In genomic region chr6:146901940-146902816, GRCh38 we compare ENCODE assay signal across 11 cellular contexts.
DNase-seq lines count a peak whose midpoint lies in the region; ATAC-seq, FAIRE-seq and TF ChIP-seq lines count a peak whose summit lies in the region.
"Had no signal": no experiment of that assay in that cellular context is flagged by ENCODE, and none has a peak within 500 bp of the region (broad histone marks: within the 10 kb centered on the region; RNA-seq: fewer than 3 reads in every experiment).

No MANE protein-coding gene starts in this region.

- H3K4me3 ChIP-seq in HAP-1: no peak overlapping the region

- peaks cover 11% of the 10 kb centered on the region for H3K4me1 Mint-ChIP-seq in CD14-positive monocyte
- no peaks in the 10 kb centered on the region for H3K4me1 Mint-ChIP-seq in activated naive CD8-positive, alpha-beta T cell treated with anti-CD3 and anti-CD28 coated beads, Interleukin-2, amount 50 U/mL, for 24 hours
- peaks cover 4% of the 10 kb centered on the region for H3K4me1 Mint-ChIP-seq in T-helper 17 cell

- no peak overlapping the region for H3K27ac ChIP-seq in foreskin keratinocyte

- TF ChIP-seq CTCF in CD14-positive monocyte (IDR thresholded peaks at IDR 0.05): peak; percentile 67
- TF ChIP-seq CTCF in foreskin keratinocyte (conservative IDR thresholded peaks at IDR 0.05): peak; percentile 62

- H3K9me3 Mint-ChIP-seq in CD14-positive monocyte: no peaks in the 10 kb centered on the region
- no peaks in the 10 kb centered on the region for H3K9me3 Mint-ChIP-seq in activated naive CD8-positive, alpha-beta T cell treated with anti-CD3 and anti-CD28 coated beads, Interleukin-2, amount 50 U/mL, for 24 hours
- H3K9me3 Mint-ChIP-seq: natural killer cell treated with Interleukin-12 subunit alpha and Interleukin-12 subunit beta and Interleukin-15 and Interleukin-18, amount 100 ng/mL, for 72 hours; stimulated activated naive CD8-positive, alpha-beta T cell treated with anti-CD3 and anti-CD28 coated beads, Interleukin-15, Interleukin-2, amounts not matched to agents 100 ng/mL and 50 ng/mL, for 24 hours had no signal

- H3K4me1 ChIP-seq in foreskin keratinocyte: peaks cover 5% of the 10 kb centered on the region
- no peaks in the 10 kb centered on the region for H3K4me1 ChIP-seq in HAP-1

- H3K36me3 Mint-ChIP-seq in CD14-positive monocyte (no peaks in the 10 kb centered on the region), T-helper 17 cell (ENCODE audit: low read depth) (no peaks in the 10 kb centered on the region)
- no peaks in the 10 kb centered on the region for H3K36me3 Mint-ChIP-seq in activated naive CD8-positive, alpha-beta T cell treated with anti-CD3 and anti-CD28 coated beads, Interleukin-2, amount 50 U/mL, for 24 hours (ENCODE audit: low read depth)
- H3K36me3 Mint-ChIP-seq: natural killer cell treated with Interleukin-12 subunit alpha and Interleukin-12 subunit beta and Interleukin-15 and Interleukin-18, amount 100 ng/mL, for 72 hours had no signal

- H3K27me3 Mint-ChIP-seq in CD14-positive monocyte (ENCODE audit: low read depth in 3 of 3): peaks cover 0 to 2% (median 0%) of the 10 kb centered on the region in 3 donors
- no peaks in the 10 kb centered on the region for H3K27me3 Mint-ChIP-seq in activated naive CD8-positive, alpha-beta T cell treated with anti-CD3 and anti-CD28 coated beads, Interleukin-2, amount 50 U/mL, for 24 hours
- peaks cover 9% of the 10 kb centered on the region for H3K27me3 Mint-ChIP-seq in T-helper 17 cell

- in situ Hi-C loops in KBM-7 (cut with MboI; ENCODE audit: low pct_unique_long_range_greater_than_20kb, low sequenced_read_pairs) (no loop called here), HAP-1 (cut with MboI; ENCODE audit: low sequenced_read_pairs) (no loop called here)

- H3K9me3 ChIP-seq in T-helper 17 cell (ENCODE audit: control insufficient read depth, low read length, poor library complexity, severe bottlenecking): no peaks in the 10 kb centered on the region
- H3K9me3 ChIP-seq in HAP-1: no peaks in the 10 kb centered on the region

- no peaks in the 10 kb centered on the region for H3K36me3 ChIP-seq in HAP-1 (replicated peaks)

- FAIRE-seq in TTC549 (lab: Jason Lieb, UNC): peak; percentile 43

- H3K4me3 Mint-ChIP-seq in CD14-positive monocyte: no peak overlapping the region
- H3K4me3 Mint-ChIP-seq in activated naive CD8-positive, alpha-beta T cell treated with anti-CD3 and anti-CD28 coated beads, Interleukin-2, amount 50 U/mL, for 24 hours: no peak overlapping the region
- no peak overlapping the region for H3K4me3 Mint-ChIP-seq in T-helper 17 cell
- H3K4me3 Mint-ChIP-seq: natural killer cell treated with Interleukin-12 subunit alpha and Interleukin-12 subunit beta and Interleukin-15 and Interleukin-18, amount 100 ng/mL, for 72 hours; stimulated activated naive CD8-positive, alpha-beta T cell treated with anti-CD3 and anti-CD28 coated beads, Interleukin-15, Interleukin-2, amounts not matched to agents 100 ng/mL and 50 ng/mL, for 24 hours had no signal

- DNase-seq in CD14-positive monocyte (ENCODE audit: low spot score) (no peak), KBM-7 (peak; percentile 46), foreskin keratinocyte (no peak), cerebellum (ENCODE audit: low spot score) (no peak), T-helper 17 cell (no peak), HAP-1 (ENCODE audit: low spot score in 2 of 2) (no peak)
- DNase-seq in activated naive CD8-positive, alpha-beta T cell treated with anti-CD3 and anti-CD28 coated beads, Interleukin-2, amount 50 U/mL, for 24 hours: no peak
- DNase-seq: NCI-H2171 treated with DMSO at 0.1 percent for 48 hours had no signal

- ATAC-seq in foreskin keratinocyte: no peak
- no peak for ATAC-seq in activated naive CD8-positive, alpha-beta T cell treated with anti-CD3 and anti-CD28 coated beads, Interleukin-2, amount 50 U/mL, for 24 hours
- ATAC-seq in T-helper 17 cell: no peak
- ATAC-seq: natural killer cell treated with Interleukin-12 subunit alpha and Interleukin-12 subunit beta and Interleukin-15 and Interleukin-18, amount 100 ng/mL, for 72 hours had no signal

- H3K27ac Mint-ChIP-seq in CD14-positive monocyte (peak overlapping the region in 1 of 7 donors; percentile 8), T-helper 17 cell (no peak overlapping the region)
- H3K27ac Mint-ChIP-seq in activated naive CD8-positive, alpha-beta T cell treated with anti-CD3 and anti-CD28 coated beads, Interleukin-2, amount 50 U/mL, for 24 hours: no peak overlapping the region
- H3K27ac Mint-ChIP-seq: natural killer cell treated with Interleukin-12 subunit alpha and Interleukin-12 subunit beta and Interleukin-15 and Interleukin-18, amount 100 ng/mL, for 72 hours had no signal

- H3K27me3 ChIP-seq in foreskin keratinocyte: no peaks in the 10 kb centered on the region
- no peaks in the 10 kb centered on the region for H3K27me3 ChIP-seq in HAP-1 (ENCODE audit: low read depth)

- intact Hi-C loops in CD14-positive monocyte (cut with micrococcal nuclease): loop anchor here in 1 of 2 donors (10.0 kb wide), 1 partner anchor 53 kb away; no protein-coding TSS in a partner anchor
